9 cellular contexts compared by ENCODE assay signal in the genomic region with DNA sequence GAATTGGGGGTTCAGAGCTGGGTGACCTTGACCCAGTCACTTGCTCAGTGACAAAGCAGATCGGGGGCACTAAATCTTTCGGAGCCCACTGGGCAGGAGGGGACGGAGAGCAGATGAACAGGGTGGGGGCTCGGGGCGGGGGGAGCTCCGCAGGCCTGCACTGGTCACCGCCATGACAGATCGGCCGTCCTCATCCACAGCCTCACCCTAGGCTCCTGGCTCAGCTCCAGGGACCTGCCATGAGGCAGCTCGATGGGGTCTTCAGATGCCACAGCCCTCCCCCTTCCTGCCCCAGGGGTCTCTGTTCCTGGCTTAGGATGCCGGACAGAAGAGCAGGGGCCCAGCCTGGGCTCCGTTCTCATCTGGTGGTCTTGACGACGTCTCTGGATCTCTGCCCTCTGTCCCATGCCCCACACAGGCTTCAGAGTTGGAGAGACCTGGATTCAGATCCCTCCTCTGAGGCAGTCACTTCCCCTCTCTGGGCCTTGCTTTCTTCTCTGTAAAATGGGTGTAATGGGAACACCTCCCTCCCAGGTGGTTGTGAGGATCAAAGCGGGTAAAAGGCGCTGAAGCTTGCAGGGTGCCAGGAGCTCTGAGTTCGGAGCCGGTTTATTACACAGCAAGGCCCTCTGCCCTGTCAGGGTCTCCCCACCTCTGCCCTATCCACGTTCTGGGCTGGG. TPM values are rescaled to one million over a fixed set of nuclear protein-coding genes. Genes with fewer than 3 reads are reported as not detected.
DNase-seq lines count a peak whose midpoint lies in the region; ATAC-seq, FAIRE-seq and TF ChIP-seq lines count a peak whose summit lies in the region.
"Had no signal": no experiment of that assay in that cellular context is flagged by ENCODE, and none has a peak within 500 bp of the region (broad histone marks: within the 10 kb centered on the region; RNA-seq: fewer than 3 reads in every experiment).

No MANE protein-coding gene starts in this region.

- DNase-seq in activated T-cell treated with anti-CD3 and anti-CD28 coated beads, Interleukin-2, amount 50 U/mL, for 72 hours = no peak
- DNase-seq in activated T-cell treated with anti-CD3 and anti-CD28 coated beads for 4 hours (no peak), keratinocyte (ENCODE audit: low read depth, low spot score) (no peak), stomach (no peak), GM10248 (ENCODE audit: extremely low spot score) (no peak)
- no peak for DNase-seq in activated T-helper 2 cell treated with anti-CD3 and anti-CD28 coated beads, Interferon-gamma antibody, Interleukin-2, Interleukin-4, amounts not matched to agents 10 μg/mL and 5 μg/mL and 100 μg/mL, durations not matched to agents 14 hours and 24 hours and 36 hours (ENCODE audit: low spot score)

- H3K4me3 ChIP-seq in keratinocyte (ENCODE audit: control insufficient read depth in 2 of 3, extremely low read depth in 1 of 3, insufficient read depth in 2 of 3, low read depth in 1 of 3, low read length in 3 of 3) (peak overlapping the region; percentile 73 to 90 (median 85)), stomach (peak overlapping the region in 3 of 4 donors; percentile 62 to 74 (median 67))

- peaks cover 5% of the 10 kb centered on the region for H3K9me1 ChIP-seq in keratinocyte (ENCODE audit: control insufficient read depth, extremely low read depth, insufficient read depth, low read length)

- TF ChIP-seq EP300 in stomach (IDR thresholded peaks at IDR 0.05) = no peak

- no peak for TF ChIP-seq POLR2A in stomach (IDR thresholded peaks at IDR 0.05)

- H3K27ac Mint-ChIP-seq in activated T-cell treated with anti-CD3 and anti-CD28 coated beads, Interleukin-2, amount 50 U/mL, for 72 hours = no peak overlapping the region
- H3K27ac Mint-ChIP-seq in activated T-helper 2 cell treated with anti-CD3 and anti-CD28 coated beads, Interferon-gamma antibody, Interleukin-2, Interleukin-4, amounts not matched to agents 10 μg/mL and 5 μg/mL and 100 μg/mL, durations not matched to agents 14 hours and 24 hours and 36 hours = no peak overlapping the region

- peaks cover 56% of the 10 kb centered on the region for H3K4me1 Mint-ChIP-seq in activated T-cell treated with anti-CD3 and anti-CD28 coated beads, Interleukin-2, amount 50 U/mL, for 72 hours (ENCODE audit: low read depth)
- H3K4me1 Mint-ChIP-seq in activated T-helper 2 cell treated with anti-CD3 and anti-CD28 coated beads, Interferon-gamma antibody, Interleukin-2, Interleukin-4, amounts not matched to agents 10 μg/mL and 5 μg/mL and 100 μg/mL, durations not matched to agents 14 hours and 24 hours and 36 hours (ENCODE audit: low read depth) = peaks cover 41% of the 10 kb centered on the region

- H4K20me1 ChIP-seq in keratinocyte (ENCODE audit: control insufficient read depth, extremely low read depth, insufficient read depth, low read length) = peaks cover 10% of the 10 kb centered on the region

- H2AFZ ChIP-seq in keratinocyte (ENCODE audit: control insufficient read depth, low read length) = no peak overlapping the region

- no peak for ATAC-seq in activated T-cell treated with anti-CD3 and anti-CD28 coated beads, Interleukin-2, amount 50 U/mL, for 72 hours (replicated peaks in 1 of 2)
- no peak for ATAC-seq in GM18870 (IDR thresholded peaks at IDR 0.05; ENCODE audit: unreplicated experiment)
- ATAC-seq in GM19324 (IDR thresholded peaks at IDR 0.05; ENCODE audit: low FRiP score, unreplicated experiment) = no peak

- H3K9me3 ChIP-seq in keratinocyte (ENCODE audit: control insufficient read depth, low read depth, low read length) = no peaks in the 10 kb centered on the region
- H3K9me3 ChIP-seq in stomach = no peaks in the 10 kb centered on the region

- peaks cover 59% of the 10 kb centered on the region for H3K79me2 ChIP-seq in keratinocyte (ENCODE audit: control insufficient read depth, insufficient read depth, low read length)

- intact Hi-C loops in activated T-helper 2 cell treated with anti-CD3 and anti-CD28 coated beads, Interferon-gamma antibody, Interleukin-2, Interleukin-4, amounts not matched to agents 10 μg/mL and 5 μg/mL and 100 μg/mL, durations not matched to agents 14 hours and 24 hours and 36 hours (cut with micrococcal nuclease) = no loop called here
- intact Hi-C loops in stomach (cut with DNase I; ENCODE audit: low total_unique reads) = no loop called here

- TF ChIP-seq CTCF in keratinocyte (optimal IDR thresholded peaks at IDR 0.05 in 1 of 3, IDR thresholded peaks at IDR 0.05 in 1 of 3, conservative IDR thresholded peaks at IDR 0.05 in 1 of 3; ENCODE audit: extremely low read depth in 1 of 3, insufficient read depth in 2 of 3, low read length in 3 of 3) = no peak
- TF ChIP-seq CTCF in stomach (IDR thresholded peaks at IDR 0.05) = no peak
- no peak for TF ChIP-seq CTCF in GM10248 (IDR thresholded peaks at IDR 0.05; ENCODE audit: control extremely low read depth, extremely low read depth, low read depth, missing control alignments)

- H3K36me3 Mint-ChIP-seq in activated T-cell treated with anti-CD3 and anti-CD28 coated beads, Interleukin-2, amount 50 U/mL, for 72 hours (ENCODE audit: insufficient read depth in 2 of 2) = peaks cover 0 to 4% of the 10 kb centered on the region in 2 donors
- peaks cover 26% of the 10 kb centered on the region for H3K36me3 Mint-ChIP-seq in activated T-helper 2 cell treated with anti-CD3 and anti-CD28 coated beads, Interferon-gamma antibody, Interleukin-2, Interleukin-4, amounts not matched to agents 10 μg/mL and 5 μg/mL and 100 μg/mL, durations not matched to agents 14 hours and 24 hours and 36 hours (ENCODE audit: low read depth)

- H3K4me1 ChIP-seq in keratinocyte (ENCODE audit: control insufficient read depth, extremely low read depth, insufficient read depth, low read length) (peaks cover 55% of the 10 kb centered on the region), stomach (peaks cover 49 to 81% (median 68%) of the 10 kb centered on the region in 4 donors)

- H3K27me3 Mint-ChIP-seq in activated T-cell treated with anti-CD3 and anti-CD28 coated beads, Interleukin-2, amount 50 U/mL, for 72 hours (ENCODE audit: low read depth) = no peaks in the 10 kb centered on the region
- no peaks in the 10 kb centered on the region for H3K27me3 Mint-ChIP-seq in activated T-helper 2 cell treated with anti-CD3 and anti-CD28 coated beads, Interferon-gamma antibody, Interleukin-2, Interleukin-4, amounts not matched to agents 10 μg/mL and 5 μg/mL and 100 μg/mL, durations not matched to agents 14 hours and 24 hours and 36 hours (ENCODE audit: low read depth)

- no peaks in the 10 kb centered on the region for H3K9me3 Mint-ChIP-seq in activated T-cell treated with anti-CD3 and anti-CD28 coated beads, Interleukin-2, amount 50 U/mL, for 72 hours
- no peaks in the 10 kb centered on the region for H3K9me3 Mint-ChIP-seq in activated T-helper 2 cell treated with anti-CD3 and anti-CD28 coated beads, Interferon-gamma antibody, Interleukin-2, Interleukin-4, amounts not matched to agents 10 μg/mL and 5 μg/mL and 100 μg/mL, durations not matched to agents 14 hours and 24 hours and 36 hours

- H3K27me3 ChIP-seq in keratinocyte (ENCODE audit: control insufficient read depth, extremely low read depth, insufficient read depth, low read length) (no peaks in the 10 kb centered on the region), stomach (no peaks in the 10 kb centered on the region)

- H3K4me3 Mint-ChIP-seq in activated T-cell treated with anti-CD3 and anti-CD28 coated beads, Interleukin-2, amount 50 U/mL, for 72 hours = peak overlapping the region; percentile 36 to 97
- peak overlapping the region; percentile 96 for H3K4me3 Mint-ChIP-seq in activated T-helper 2 cell treated with anti-CD3 and anti-CD28 coated beads, Interferon-gamma antibody, Interleukin-2, Interleukin-4, amounts not matched to agents 10 μg/mL and 5 μg/mL and 100 μg/mL, durations not matched to agents 14 hours and 24 hours and 36 hours (ENCODE audit: low read depth)

- H3K27ac ChIP-seq in keratinocyte (ENCODE audit: control insufficient read depth, insufficient read depth, low read length) (no peak overlapping the region), stomach (peak overlapping the region in 3 of 5 donors; percentile 52 to 84 (median 83))

- 85 to 92% (median 92%) methylated on average over 15 to 19 of the region's 19 CpGs for WGBS in stomach, 5 donors

- dilution Hi-C loops in keratinocyte (cut with MboI; ENCODE audit: extremely low pct_ligation_motif_present, low sequenced_read_pairs) = no loop called here

- CTCF ChIA-PET in GM10248 (lab: Yijun Ruan, JAX) = interaction anchor here (1.1 kb wide), 1 partner anchor 55 kb away, joined by 3 read pairs; no protein-coding TSS in a partner anchor

- H3K4me2 ChIP-seq in keratinocyte (ENCODE audit: control insufficient read depth, extremely low read depth, insufficient read depth, low read depth, low read length) = peak overlapping the region; percentile 100

- no peak overlapping the region for H3K9ac ChIP-seq in keratinocyte (ENCODE audit: control insufficient read depth, extremely low read depth, insufficient read depth, low read length)

- no peak for FAIRE-seq in keratinocyte (lab: Jason Lieb, UNC)
- FAIRE-seq: GM18507 had no signal

- POLR2A ChIA-PET in GM10248 (lab: Yijun Ruan, JAX) = interaction anchor here (0.6 to 1.0 kb wide), 2 partner anchors 105 to 590 kb away, joined by 3 to 5 read pairs; partner anchors contain the start of gene PLIN3

- H3K36me3 ChIP-seq in keratinocyte (ENCODE audit: control insufficient read depth in 2 of 2, extremely low read depth in 1 of 2, insufficient read depth in 2 of 2, low read length in 2 of 2) (no peaks in the 10 kb centered on the region), stomach (no peaks in the 10 kb centered on the region)

RNA-seq across cellular contexts. Expression of gene KDM4B, which starts 3.0 kb away (rescaled TPM):
- 10 to 100 TPM; 31.3 to 37.1 TPM for total RNA-seq in activated T-cell treated with anti-CD3 and anti-CD28 coated beads, Interleukin-2, amount 50 U/mL, for 72 hours
- total RNA-seq in activated T-helper 2 cell treated with anti-CD3 and anti-CD28 coated beads, Interferon-gamma antibody, Interleukin-2, Interleukin-4, amounts not matched to agents 10 μg/mL and 5 μg/mL and 100 μg/mL, durations not matched to agents 14 hours and 24 hours and 36 hours = 51.7 and 54.3 TPM in 2 replicates
- 6.0 to 8.9 TPM (median 6.2 TPM) in 3 replicates for polyA plus RNA-seq in keratinocyte
- 4.4 TPM for polyA plus RNA-seq in keratinocyte (2011; ENCODE audit: low read depth)
- 3.6 and 6.2 TPM in 2 replicates for polyA plus RNA-seq in keratinocyte (2011; cell fraction: cytosol; rRNA removed)
- polyA plus RNA-seq in keratinocyte (2011; cell fraction: nucleus; rRNA removed) = 15.4 and 21.1 TPM in 2 replicates
- polyA plus RNA-seq in keratinocyte (2012; ENCODE audit: low replicate concordance) = 11.5 and 11.8 TPM in 2 replicates
- polyA minus RNA-seq in keratinocyte = 17.1 to 21.4 TPM (median 19.6 TPM) in 3 replicates
- polyA minus RNA-seq in keratinocyte (2011; cell fraction: cytosol; rRNA and poly(A)+ RNA removed) = 27.8 TPM
- polyA minus RNA-seq in keratinocyte (2011; cell fraction: nucleus; rRNA and poly(A)+ RNA removed) = 33.1 and 43.6 TPM in 2 replicates
- total RNA-seq in stomach = 100 to 1,000 TPM in 2 of 5 donors, 10 to 100 TPM in 3; 22.9 to 202 (median 59.1) TPM
- polyA plus RNA-seq in stomach = 10 to 100 TPM in 2 of 3 donors, 1 to 10 TPM in 1; 5.2 to 10.1 (median 10.0) TPM
